Comparison of ENCODE assay signal across 1 cellular context in genomic region chr10:84588426-84588825, GRCh38.
TF ChIP-seq lines count a peak whose summit lies in the region.

No MANE protein-coding gene starts in this region.

TF ChIP-seq in GM23338, 12 proteins besides CTCF, POLR2A, EP300 and RAD21 (continued from another document):
- TF ChIP-seq ZNF462 (CRISPR knock-in tag; IDR thresholded peaks at IDR 0.05) (no peak), NANOG (IDR thresholded peaks at IDR 0.05; ENCODE audit: borderline replicate concordance) (no peak), ZNF114 (CRISPR knock-in tag; IDR thresholded peaks at IDR 0.05) (no peak), CREB1 (CRISPR knock-in tag; IDR thresholded peaks at IDR 0.05; ENCODE audit: low read depth) (no peak)
